In the genomic region with DNA sequence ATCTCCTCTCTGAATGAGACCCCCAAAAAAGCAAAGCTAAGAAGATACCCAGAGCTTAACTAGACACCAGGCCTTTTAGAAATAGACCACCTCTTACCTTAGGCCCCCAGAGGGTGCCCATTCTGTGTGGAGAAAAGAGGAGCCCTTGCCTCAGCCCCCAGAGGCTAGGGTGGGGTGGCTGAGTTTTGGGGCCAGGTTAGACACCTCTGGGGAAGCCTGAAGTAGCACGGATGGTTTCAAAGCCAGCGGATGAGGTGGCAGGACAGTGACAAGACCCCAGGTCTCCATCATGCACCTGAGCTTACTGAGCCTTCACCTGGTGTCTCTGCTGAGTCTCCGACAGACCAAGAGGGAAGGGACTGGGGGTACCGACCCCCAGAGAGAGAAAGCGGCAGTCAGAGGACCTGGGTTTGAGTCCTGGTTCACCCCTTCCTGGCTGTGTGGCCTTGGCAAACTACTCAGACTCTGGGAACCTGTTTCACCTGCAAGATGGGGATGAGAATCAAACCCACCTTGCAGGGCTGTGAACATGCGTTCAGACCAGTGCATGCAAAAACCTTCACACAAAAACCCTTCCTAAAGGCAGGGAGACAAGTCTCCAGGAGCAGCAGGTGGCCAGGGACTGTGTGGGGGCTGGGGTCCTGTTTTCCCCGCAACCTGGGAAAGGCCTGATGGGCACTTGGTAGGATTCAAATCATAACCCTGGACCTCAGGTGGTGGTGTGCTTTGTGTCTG, we compare ENCODE assay signal across 22 cellular contexts. TPM values are rescaled to one million over a fixed set of nuclear protein-coding genes. Genes with fewer than 3 reads are reported as not detected.
DNase-seq lines count a peak whose midpoint lies in the region; ATAC-seq and TF ChIP-seq lines count a peak whose summit lies in the region.
"Had no signal": no experiment of that assay in that cellular context is flagged by ENCODE, and none has a peak within 500 bp of the region (broad histone marks: within the 10 kb centered on the region; RNA-seq: fewer than 3 reads in every experiment).

No MANE protein-coding gene starts in this region.

- H3K4me3 ChIP-seq in upper lobe of right lung: no peak overlapping the region
- H3K4me3 ChIP-seq: GM12878, thoracic aorta had no signal

- ATAC-seq in upper lobe of right lung (no peak), HG02623 (IDR thresholded peaks at IDR 0.05; ENCODE audit: unreplicated experiment) (no peak)
- ATAC-seq: activated naive CD8-positive, alpha-beta T cell treated with anti-CD3 and anti-CD28 coated beads, Interleukin-2, amount 50 U/mL, for 24 hours; GM12878; T-cell had no signal

- peaks cover 5% of the 10 kb centered on the region for H3K4me1 Mint-ChIP-seq in activated naive CD4-positive, alpha-beta T cell treated with anti-CD3 and anti-CD28 coated beads, Interleukin-2, amount 10 ng/mL, durations not matched to agents 7 days and 5 days
- peaks cover 2% of the 10 kb centered on the region for H3K4me1 Mint-ChIP-seq in chondrocyte (ENCODE audit: low read depth)
- H3K4me1 Mint-ChIP-seq: activated naive CD8-positive, alpha-beta T cell treated with anti-CD3 and anti-CD28 coated beads, Interleukin-2, amount 50 U/mL, for 24 hours had no signal

- intact Hi-C loops in upper lobe of right lung (cut with DNase I): no loop called here

- no peak overlapping the region for H3K27ac Mint-ChIP-seq in activated naive CD4-positive, alpha-beta T cell treated with anti-CD3 and anti-CD28 coated beads, Interleukin-2, amount 10 ng/mL, durations not matched to agents 7 days and 5 days
- no peak overlapping the region for H3K27ac Mint-ChIP-seq in chondrocyte (ENCODE audit: unreplicated experiment)
- H3K27ac Mint-ChIP-seq: activated naive CD8-positive, alpha-beta T cell treated with anti-CD3 and anti-CD28 coated beads, Interleukin-2, amount 50 U/mL, for 24 hours; CD14-positive monocyte; T-cell had no signal

- no peaks in the 10 kb centered on the region for H3K36me3 ChIP-seq in upper lobe of right lung
- H3K36me3 ChIP-seq: thoracic aorta had no signal

- no peaks in the 10 kb centered on the region for H3K27me3 ChIP-seq in upper lobe of right lung

- no peak overlapping the region for H3K4me3 Mint-ChIP-seq in activated naive CD4-positive, alpha-beta T cell treated with anti-CD3 and anti-CD28 coated beads, Interleukin-2, amount 10 ng/mL, durations not matched to agents 7 days and 5 days
- H3K4me3 Mint-ChIP-seq in chondrocyte (ENCODE audit: unreplicated experiment): no peak overlapping the region
- H3K4me3 Mint-ChIP-seq: activated naive CD8-positive, alpha-beta T cell treated with anti-CD3 and anti-CD28 coated beads, Interleukin-2, amount 50 U/mL, for 24 hours; CD14-positive monocyte; T-cell had no signal

- no peak overlapping the region for H3K27ac ChIP-seq in upper lobe of right lung
- H3K27ac ChIP-seq: thoracic aorta had no signal

- H3K27me3 Mint-ChIP-seq in activated naive CD4-positive, alpha-beta T cell treated with anti-CD3 and anti-CD28 coated beads, Interleukin-2, amount 10 ng/mL, durations not matched to agents 7 days and 5 days: peaks cover 12% of the 10 kb centered on the region
- H3K27me3 Mint-ChIP-seq in chondrocyte (ENCODE audit: low read depth): no peaks in the 10 kb centered on the region

- H3K9me3 ChIP-seq in upper lobe of right lung: no peaks in the 10 kb centered on the region
- H3K9me3 ChIP-seq: thoracic aorta had no signal

- TF ChIP-seq CTCF in chondrocyte (IDR thresholded peaks at IDR 0.05) (no peak), upper lobe of right lung (IDR thresholded peaks at IDR 0.05) (no peak)

- no peaks in the 10 kb centered on the region for H3K9me3 Mint-ChIP-seq in activated naive CD4-positive, alpha-beta T cell treated with anti-CD3 and anti-CD28 coated beads, Interleukin-2, amount 10 ng/mL, durations not matched to agents 7 days and 5 days
- H3K9me3 Mint-ChIP-seq in chondrocyte (ENCODE audit: low read depth): no peaks in the 10 kb centered on the region
- H3K9me3 Mint-ChIP-seq: activated naive CD8-positive, alpha-beta T cell treated with anti-CD3 and anti-CD28 coated beads, Interleukin-2, amount 50 U/mL, for 24 hours; CD14-positive monocyte; T-cell had no signal

- H3K4me1 ChIP-seq in upper lobe of right lung: no peaks in the 10 kb centered on the region

- DNase-seq in activated naive CD4-positive, alpha-beta T cell treated with anti-CD3 and anti-CD28 coated beads, Interleukin-2, amount 10 ng/mL, durations not matched to agents 7 days and 5 days: peak; percentile 17
- no peak for DNase-seq in activated naive CD4-positive, alpha-beta T cell (lab: John Stamatoyannopoulos, UW)
- peak; percentile 33 for DNase-seq in chondrocyte (ENCODE audit: low spot score)
- peak; percentile 6 for DNase-seq in mucosa of gallbladder (ENCODE audit: low spot score)
- peak; percentile 25 for DNase-seq in upper lobe of right lung
- DNase-seq in HPDE6-E6E7 (ENCODE audit: extremely low spot score): no peak
- no peak for DNase-seq in OCI-M1 (lab: John Stamatoyannopoulos, UW)
- DNase-seq: ACHN; activated CD4-positive, CD25-positive, alpha-beta regulatory T cell; activated naive CD8-positive, alpha-beta T cell treated with anti-CD3 and anti-CD28 coated beads, Interleukin-2, amount 50 U/mL, for 24 hours; DMS153; GF-D8; NCI-H1048; NCI-H510A treated with DMSO at 0.1 percent for 48 hours; SHP77 had no signal

- CTCF ChIA-PET in activated naive CD4-positive, alpha-beta T cell treated with anti-CD3 and anti-CD28 coated beads, Interleukin-2, amount 10 ng/mL, durations not matched to agents 7 days and 5 days (lab: Charles Lee): interaction anchor here (1.6 to 2.4 kb wide), 3 partner anchors 242 to 554 kb away, joined by 4 to 9 read pairs (median 4); no protein-coding TSS in a partner anchor

- H3K36me3 Mint-ChIP-seq in activated naive CD4-positive, alpha-beta T cell treated with anti-CD3 and anti-CD28 coated beads, Interleukin-2, amount 10 ng/mL, durations not matched to agents 7 days and 5 days: no peaks in the 10 kb centered on the region
- no peaks in the 10 kb centered on the region for H3K36me3 Mint-ChIP-seq in chondrocyte (ENCODE audit: low read depth)
- H3K36me3 Mint-ChIP-seq: T-cell had no signal

RNA-seq across cellular contexts. Expression of gene SCGB1C2, which starts 7.7 kb away (rescaled TPM):
- total RNA-seq in chondrocyte: not detected in 3 replicates
- total RNA-seq in mucosa of gallbladder: not detected
- not detected for total RNA-seq in upper lobe of right lung
- total RNA-seq: bronchial epithelial cell, GM12878, left lobe of liver, T-cell, thoracic aorta had no signal

RNA-seq across cellular contexts. Expression of gene DOC2B, which starts 36.3 kb away (rescaled TPM):
- total RNA-seq in chondrocyte: 0.31 to 0.64 TPM (median 0.32 TPM) in 3 replicates
- 4.5 TPM for total RNA-seq in mucosa of gallbladder
- 13.7 TPM for total RNA-seq in upper lobe of right lung
- total RNA-seq: GM12878 had no signal

Comparison
In these comparisons a context has a peak if more than half of its experiments do, and no peak if none do; other contexts are left out.
1. DNase-seq: peak in activated naive CD4-positive, alpha-beta T cell treated with anti-CD3 and anti-CD28 coated beads, Interleukin-2, amount 10 ng/mL, durations not matched to agents 7 days and 5 days (single experiment), chondrocyte (single experiment), mucosa of gallbladder (single experiment) and upper lobe of right lung (single experiment); none in activated naive CD4-positive, alpha-beta T cell (0 of 4), HPDE6-E6E7 (single experiment) and OCI-M1 (single experiment).